ENCODE assay signal across 20 cellular contexts in genomic region chr5:139150359-139150999, GRCh38. TPM values are rescaled to one million over a fixed set of nuclear protein-coding genes. Genes with fewer than 3 reads are reported as not detected.
DNase-seq lines count a peak whose midpoint lies in the region; ATAC-seq and TF ChIP-seq lines count a peak whose summit lies in the region.
"Had no signal": no experiment of that assay in that cellular context is flagged by ENCODE, and none has a peak within 500 bp of the region (broad histone marks: within the 10 kb centered on the region; RNA-seq: fewer than 3 reads in every experiment).

No MANE protein-coding gene starts in this region.

- H3K4me3 ChIP-seq in left ventricle myocardium inferior (no peak overlapping the region), lower lobe of right lung (no peak overlapping the region)

- H3K4me1 Mint-ChIP-seq in type B pancreatic cell (ENCODE audit: unreplicated experiment) = peaks cover 66% of the 10 kb centered on the region

- H3K4me3 Mint-ChIP-seq in type B pancreatic cell = peak overlapping the region; percentile 3
- H3K4me3 Mint-ChIP-seq: activated CD4-positive, alpha-beta memory T cell treated with anti-CD3 and anti-CD28 coated beads for 36 hours; IgD-negative memory B cell; T-helper 1 cell treated with Interleukin-12 subunit alpha and Interleukin-12 subunit beta and Interleukin-4 antibody, amounts not matched to agents 30 μg/mL and 1 μg/mL, for 36 hours; WTC11 had no signal

- H3K9me3 ChIP-seq in left ventricle myocardium inferior (replicated peaks) = no peaks in the 10 kb centered on the region
- no peaks in the 10 kb centered on the region for H3K9me3 ChIP-seq in lower lobe of right lung

- H3K27ac ChIP-seq in left ventricle myocardium inferior (replicated peaks) (peak overlapping the region; percentile 68), VCaP (peak overlapping the region; percentile 93), lower lobe of right lung (peak overlapping the region; percentile 16)

- DNase-seq in left ventricle myocardium inferior (no peak), left ventricle myocardium superior (no peak), lower lobe of right lung (no peak), type B pancreatic cell (ENCODE audit: extremely low spot score, unreplicated experiment) (no peak), hepatic stellate cell (ENCODE audit: low spot score) (no peak), SW480 (ENCODE audit: low spot score) (no peak)
- DNase-seq: activated CD4-positive, alpha-beta memory T cell treated with anti-CD3 and anti-CD28 coated beads for 36 hours; activated naive CD4-positive, alpha-beta T cell; activated T-cell treated with anti-CD3 and anti-CD28 coated beads, Interleukin-2, amount 50 U/mL, for 1 hour; aorta; DND-41; kidney; NCI-H1092; NCI-H2029 treated with DMSO at 0.1 percent for 48 hours; NCI-H524 treated with DMSO at 0.1 percent for 48 hours had no signal

- H3K4me1 ChIP-seq in left ventricle myocardium inferior (peaks cover 53% of the 10 kb centered on the region), lower lobe of right lung (peaks cover 50% of the 10 kb centered on the region)

- ATAC-seq in left ventricle myocardium superior (no peak), lower lobe of right lung (peak; percentile 11 to 61), GM19397 (IDR thresholded peaks at IDR 0.05; ENCODE audit: unreplicated experiment) (no peak)
- ATAC-seq: WTC11 had no signal

- TF ChIP-seq CTCF in left ventricle myocardium inferior (IDR thresholded peaks at IDR 0.05; ENCODE audit: borderline replicate concordance) (no peak), VCaP (conservative IDR thresholded peaks at IDR 0.05) (no peak), lower lobe of right lung (IDR thresholded peaks at IDR 0.05) (no peak), type B pancreatic cell (conservative IDR thresholded peaks at IDR 0.05) (no peak)

- H3K36me3 Mint-ChIP-seq in type B pancreatic cell = no peaks in the 10 kb centered on the region
- H3K36me3 Mint-ChIP-seq: activated CD4-positive, alpha-beta memory T cell treated with anti-CD3 and anti-CD28 coated beads for 36 hours; WTC11 had no signal

- no peak overlapping the region for H3K27ac Mint-ChIP-seq in type B pancreatic cell
- H3K27ac Mint-ChIP-seq: activated CD4-positive, alpha-beta memory T cell treated with anti-CD3 and anti-CD28 coated beads for 36 hours; T-helper 1 cell treated with Interleukin-12 subunit alpha and Interleukin-12 subunit beta and Interleukin-4 antibody, amounts not matched to agents 30 μg/mL and 1 μg/mL, for 36 hours; WTC11 had no signal

- no peaks in the 10 kb centered on the region for H3K36me3 ChIP-seq in left ventricle myocardium inferior
- H3K36me3 ChIP-seq in lower lobe of right lung = no peaks in the 10 kb centered on the region

- H3K27me3 Mint-ChIP-seq in type B pancreatic cell = no peaks in the 10 kb centered on the region
- H3K27me3 Mint-ChIP-seq: activated CD4-positive, alpha-beta memory T cell treated with anti-CD3 and anti-CD28 coated beads for 36 hours; IgD-negative memory B cell had no signal

- H3K9me3 Mint-ChIP-seq in type B pancreatic cell = no peaks in the 10 kb centered on the region
- H3K9me3 Mint-ChIP-seq: activated CD4-positive, alpha-beta memory T cell treated with anti-CD3 and anti-CD28 coated beads for 36 hours; IgD-negative memory B cell; T-helper 1 cell treated with Interleukin-12 subunit alpha and Interleukin-12 subunit beta and Interleukin-4 antibody, amounts not matched to agents 30 μg/mL and 1 μg/mL, for 36 hours; WTC11 had no signal

- H3K27me3 ChIP-seq in left ventricle myocardium inferior (ENCODE audit: low read depth) (no peaks in the 10 kb centered on the region), lower lobe of right lung (ENCODE audit: low read depth) (no peaks in the 10 kb centered on the region)

- intact Hi-C loops in left ventricle myocardium inferior (cut with micrococcal nuclease) = no loop called here
- intact Hi-C loops in left ventricle myocardium superior (cut with micrococcal nuclease) = no loop called here
- intact Hi-C loops in lower lobe of right lung (cut with DNase I) = no loop called here

RNA-seq across cellular contexts. Expression of gene SIL1, which starts 47.7 kb away (rescaled TPM):
- 39.3 TPM for total RNA-seq in left ventricle myocardium inferior
- total RNA-seq in left ventricle myocardium superior = 46.0 TPM
- total RNA-seq in lower lobe of right lung = 40.6 TPM
- total RNA-seq in type B pancreatic cell (ENCODE audit: low replicate concordance) = 40.9 and 63.0 TPM in 2 replicates

Comparison
In these comparisons a context has a peak if more than half of its experiments do, and no peak if none do; other contexts are left out.
1. H3K27ac ChIP-seq: peak in every context shown above with its lines; median percentile 93 in VCaP; 68 in left ventricle myocardium inferior; 16 in lower lobe of right lung.
2. ATAC-seq: peak in lower lobe of right lung (2 of 2); none in left ventricle myocardium superior (single experiment) and GM19397 (single experiment).